ENCODE assay signal across 30 cellular contexts in genomic region chrX:107666931-107667330, GRCh38.
"Had no signal": no experiment of that assay in that cellular context is flagged by ENCODE, and none has a peak within 500 bp of the region (broad histone marks: within the 10 kb centered on the region; RNA-seq: fewer than 3 reads in every experiment).

No MANE protein-coding gene starts in this region.

- H3K36me3 Mint-ChIP-seq: WTC11 had no signal

- ATAC-seq: activated T-cell treated with anti-CD3 and anti-CD28 coated beads, Interleukin-2, amount 50 U/mL, for 72 hours; esophagus mucosa; WTC11 had no signal

- H3K27me3 ChIP-seq: brain microvascular endothelial cell had no signal

- H3K27ac Mint-ChIP-seq: activated CD4-positive, alpha-beta memory T cell treated with anti-CD3 and anti-CD28 coated beads, Interleukin-2, amount 10 ng/mL, durations not matched to agents 7 days and 5 days; activated T-cell treated with anti-CD3 and anti-CD28 coated beads, Interleukin-2, amount 50 U/mL, for 24 hours; dendritic cell treated with granulocyte-macrophage colony-stimulating factor and Interleukin-4, amounts not matched to agents 40 ng/mL and 50 ng/mL, for 4 days; endodermal cell; WTC11 had no signal

- H3K9me3 Mint-ChIP-seq: activated CD4-positive, alpha-beta memory T cell treated with anti-CD3 and anti-CD28 coated beads, Interleukin-2, amount 10 ng/mL, durations not matched to agents 7 days and 5 days; activated CD4-positive, alpha-beta T cell treated with anti-CD3 and anti-CD28 coated beads, Interleukin-2, amount 10 ng/mL, durations not matched to agents 7 days and 5 days; activated naive CD8-positive, alpha-beta T cell treated with anti-CD3 and anti-CD28 coated beads, Interleukin-2, amount 10 ng/mL, durations not matched to agents 7 days and 5 days; activated T-cell treated with anti-CD3 and anti-CD28 coated beads, Interleukin-2, amount 50 U/mL, for 24 hours; activated T-cell treated with anti-CD3 and anti-CD28 coated beads, Interleukin-2, amount 50 U/mL, for 72 hours; central memory CD8-positive, alpha-beta T cell; dendritic cell treated with granulocyte-macrophage colony-stimulating factor and Interleukin-4, amounts not matched to agents 40 ng/mL and 50 ng/mL, for 4 days; WTC11 had no signal

- H3K27me3 Mint-ChIP-seq: activated CD4-positive, alpha-beta memory T cell treated with anti-CD3 and anti-CD28 coated beads, Interleukin-2, amount 10 ng/mL, durations not matched to agents 7 days and 5 days; activated CD4-positive, alpha-beta T cell treated with anti-CD3 and anti-CD28 coated beads, Interleukin-2, amount 10 ng/mL, durations not matched to agents 7 days and 5 days; activated naive CD8-positive, alpha-beta T cell treated with anti-CD3 and anti-CD28 coated beads, Interleukin-2, amount 10 ng/mL, durations not matched to agents 7 days and 5 days; central memory CD8-positive, alpha-beta T cell; dendritic cell treated with granulocyte-macrophage colony-stimulating factor and Interleukin-4, amounts not matched to agents 40 ng/mL and 50 ng/mL, for 4 days had no signal

- DNase-seq: activated CD4-positive, alpha-beta memory T cell treated with anti-CD3 and anti-CD28 coated beads, Interleukin-2, amount 10 ng/mL, durations not matched to agents 7 days and 5 days; activated CD4-positive, alpha-beta T cell treated with anti-CD3 and anti-CD28 coated beads for 1 hour; activated CD4-positive, alpha-beta T cell treated with anti-CD3 and anti-CD28 coated beads for 4 hours; activated CD4-positive, alpha-beta T cell treated with anti-CD3 and anti-CD28 coated beads, Interleukin-2, amount 10 ng/mL, durations not matched to agents 7 days and 5 days; activated CD4-positive, alpha-beta T cell treated with anti-CD3 and anti-CD28 coated beads, Interleukin-2, amount 50 U/mL, for 4 hours; activated CD8-positive, alpha-beta memory T cell treated with anti-CD3 and anti-CD28 coated beads, Interleukin-2, amount 50 U/mL, for 48 hours; activated effector memory CD4-positive, alpha-beta T cell treated with Interleukin-2 at 50 U/mL for 16 hours; activated gamma-delta T cell treated with Interleukin-2 at 50 U/mL for 16 hours; activated naive CD4-positive, alpha-beta T cell treated with Interleukin-2 at 50 U/mL for 16 hours; activated naive CD8-positive, alpha-beta T cell treated with anti-CD3 and anti-CD28 coated beads, Interleukin-2, amount 10 ng/mL, durations not matched to agents 7 days and 5 days; activated T-cell treated with anti-CD3 and anti-CD28 coated beads for 4 hours; activated T-cell treated with anti-CD3 and anti-CD28 coated beads, Interleukin-2, amount 50 U/mL, for 24 hours; activated T-cell treated with anti-CD3 and anti-CD28 coated beads, Interleukin-2, amount 50 U/mL, for 72 hours; amniotic stem cell; anterior cingulate cortex; brain microvascular endothelial cell; dorsolateral prefrontal cortex; effector memory CD4-positive, alpha-beta T cell; foreskin fibroblast; head of caudate nucleus; hippocampal formation; T-helper 1 cell; T-helper 2 cell had no signal

- H3K4me3 Mint-ChIP-seq: activated CD4-positive, alpha-beta memory T cell treated with anti-CD3 and anti-CD28 coated beads, Interleukin-2, amount 10 ng/mL, durations not matched to agents 7 days and 5 days; activated CD4-positive, alpha-beta T cell treated with anti-CD3 and anti-CD28 coated beads, Interleukin-2, amount 10 ng/mL, durations not matched to agents 7 days and 5 days; activated naive CD8-positive, alpha-beta T cell treated with anti-CD3 and anti-CD28 coated beads, Interleukin-2, amount 10 ng/mL, durations not matched to agents 7 days and 5 days; activated T-cell treated with anti-CD3 and anti-CD28 coated beads, Interleukin-2, amount 50 U/mL, for 24 hours; activated T-cell treated with anti-CD3 and anti-CD28 coated beads, Interleukin-2, amount 50 U/mL, for 72 hours; central memory CD8-positive, alpha-beta T cell; dendritic cell treated with granulocyte-macrophage colony-stimulating factor and Interleukin-4, amounts not matched to agents 40 ng/mL and 50 ng/mL, for 4 days; endodermal cell; WTC11 had no signal

- H3K4me3 ChIP-seq: coronary artery, dorsolateral prefrontal cortex had no signal

- H3K36me3 ChIP-seq: brain microvascular endothelial cell had no signal

- H3K27ac ChIP-seq: brain microvascular endothelial cell, coronary artery, dorsolateral prefrontal cortex, VCaP had no signal
